ENCODE assay signal across 1 cellular context in genomic region chr6:34392497-34393190, GRCh38.
TF ChIP-seq lines count a peak whose summit lies in the region.

Gene NUDT3 (minus strand): TSS chr6:34392669. CDS start chr6:34392362, 307 bp downstream.

TF ChIP-seq in K562, 482 proteins besides CTCF, POLR2A, EP300 and RAD21 (continued from another document and continues in another):
- no peak for TF ChIP-seq CUX1 (CRISPR knock-in tag; IDR thresholded peaks at IDR 0.05)
- TF ChIP-seq POLR2B (IDR thresholded peaks at IDR 0.05; ENCODE audit: low read depth, partially characterized antibody) = peak; percentile 48
- TF ChIP-seq, protein P1, sequence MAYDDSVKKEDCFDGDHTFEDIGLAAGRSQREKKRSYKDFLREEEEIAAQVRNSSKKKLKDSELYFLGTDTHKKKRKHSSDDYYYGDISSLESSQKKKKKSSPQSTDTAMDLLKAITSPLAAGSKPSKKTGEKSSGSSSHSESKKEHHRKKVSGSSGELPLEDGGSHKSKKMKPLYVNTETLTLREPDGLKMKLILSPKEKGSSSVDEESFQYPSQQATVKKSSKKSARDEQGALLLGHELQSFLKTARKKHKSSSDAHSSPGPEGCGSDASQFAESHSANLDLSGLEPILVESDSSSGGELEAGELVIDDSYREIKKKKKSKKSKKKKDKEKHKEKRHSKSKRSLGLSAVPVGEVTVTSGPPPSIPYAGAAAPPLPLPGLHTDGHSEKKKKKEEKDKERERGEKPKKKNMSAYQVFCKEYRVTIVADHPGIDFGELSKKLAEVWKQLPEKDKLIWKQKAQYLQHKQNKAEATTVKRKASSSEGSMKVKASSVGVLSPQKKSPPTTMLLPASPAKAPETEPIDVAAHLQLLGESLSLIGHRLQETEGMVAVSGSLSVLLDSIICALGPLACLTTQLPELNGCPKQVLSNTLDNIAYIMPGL (CRISPR knock-in tag; IDR thresholded peaks at IDR 0.05) = peak; percentile 88; the same call in 1 of the 2 replicates
- peak; percentile 78 for TF ChIP-seq CCNT2 (IDR thresholded peaks at IDR 0.05; ENCODE audit: borderline replicate concordance, extremely low read depth, insufficient read length, low read depth, low read length)
- no peak for TF ChIP-seq TSC22D4 (tag; IDR thresholded peaks at IDR 0.05)
- TF ChIP-seq TCF7L2 (IDR thresholded peaks at IDR 0.05; ENCODE audit: low read depth, low read length) = no peak
- no peak for TF ChIP-seq SAFB2 (IDR thresholded peaks at IDR 0.05; ENCODE audit: borderline replicate concordance, low read depth, low read length, severe bottlenecking)
- no peak for TF ChIP-seq LEF1 (IDR thresholded peaks at IDR 0.05)
- no peak for TF ChIP-seq MYBL2 (IDR thresholded peaks at IDR 0.05; ENCODE audit: low read depth)
- TF ChIP-seq MYBL2 (CRISPR knock-in tag; IDR thresholded peaks at IDR 0.05; ENCODE audit: borderline replicate concordance) = no peak
- peak; percentile 81 to 94; a peak in 2 of 4 replicates for TF ChIP-seq UBTF (IDR thresholded peaks at IDR 0.05; ENCODE audit: borderline replicate concordance in 1 of 2, low read depth in 2 of 2, low read length in 2 of 2)
- no peak for TF ChIP-seq ZNF174 (CRISPR knock-in tag; IDR thresholded peaks at IDR 0.05)
- peak; percentile 65 for TF ChIP-seq LCOR (CRISPR knock-in tag; IDR thresholded peaks at IDR 0.05)
- peak; percentile 94 for TF ChIP-seq THAP12 (CRISPR knock-in tag; IDR thresholded peaks at IDR 0.05)
- TF ChIP-seq ZNF280A (IDR thresholded peaks at IDR 0.05; ENCODE audit: low read depth, partially characterized antibody) = no peak
- no peak for TF ChIP-seq ZNF830 (CRISPR knock-in tag; IDR thresholded peaks at IDR 0.05)
- TF ChIP-seq, protein P2, sequence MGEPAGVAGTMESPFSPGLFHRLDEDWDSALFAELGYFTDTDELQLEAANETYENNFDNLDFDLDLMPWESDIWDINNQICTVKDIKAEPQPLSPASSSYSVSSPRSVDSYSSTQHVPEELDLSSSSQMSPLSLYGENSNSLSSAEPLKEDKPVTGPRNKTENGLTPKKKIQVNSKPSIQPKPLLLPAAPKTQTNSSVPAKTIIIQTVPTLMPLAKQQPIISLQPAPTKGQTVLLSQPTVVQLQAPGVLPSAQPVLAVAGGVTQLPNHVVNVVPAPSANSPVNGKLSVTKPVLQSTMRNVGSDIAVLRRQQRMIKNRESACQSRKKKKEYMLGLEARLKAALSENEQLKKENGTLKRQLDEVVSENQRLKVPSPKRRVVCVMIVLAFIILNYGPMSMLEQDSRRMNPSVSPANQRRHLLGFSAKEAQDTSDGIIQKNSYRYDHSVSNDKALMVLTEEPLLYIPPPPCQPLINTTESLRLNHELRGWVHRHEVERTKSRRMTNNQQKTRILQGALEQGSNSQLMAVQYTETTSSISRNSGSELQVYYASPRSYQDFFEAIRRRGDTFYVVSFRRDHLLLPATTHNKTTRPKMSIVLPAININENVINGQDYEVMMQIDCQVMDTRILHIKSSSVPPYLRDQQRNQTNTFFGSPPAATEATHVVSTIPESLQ (CRISPR knock-in tag; IDR thresholded peaks at IDR 0.05) = no peak
- TF ChIP-seq MIER1 (IDR thresholded peaks at IDR 0.05; ENCODE audit: low read depth) = no peak
- TF ChIP-seq U2AF2 (optimal IDR thresholded peaks at IDR 0.05; ENCODE audit: low read depth, low read length) = no peak
- peak; percentile 93 for TF ChIP-seq FIP1L1 (IDR thresholded peaks at IDR 0.05; ENCODE audit: low read depth, low read length, poor library complexity, severe bottlenecking)
- TF ChIP-seq CTCFL (IDR thresholded peaks at IDR 0.05; ENCODE audit: borderline replicate concordance, insufficient read depth, low read depth, low read length, poor library complexity, severe bottlenecking) = peak; percentile 96
- no peak for TF ChIP-seq ZNF347 (CRISPR knock-in tag; IDR thresholded peaks at IDR 0.05; ENCODE audit: low read depth)
- TF ChIP-seq, protein P3, sequence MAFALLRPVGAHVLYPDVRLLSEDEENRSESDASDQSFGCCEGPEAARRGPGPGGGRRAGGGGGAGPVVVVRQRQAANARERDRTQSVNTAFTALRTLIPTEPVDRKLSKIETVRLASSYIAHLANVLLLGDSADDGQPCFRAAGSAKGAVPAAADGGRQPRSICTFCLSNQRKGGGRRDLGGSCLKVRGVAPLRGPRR (CRISPR knock-in tag; IDR thresholded peaks at IDR 0.05) = no peak
- peak; percentile 99 for TF ChIP-seq CXXC5 (CRISPR knock-in tag; IDR thresholded peaks at IDR 0.05)
- TF ChIP-seq, protein P4, sequence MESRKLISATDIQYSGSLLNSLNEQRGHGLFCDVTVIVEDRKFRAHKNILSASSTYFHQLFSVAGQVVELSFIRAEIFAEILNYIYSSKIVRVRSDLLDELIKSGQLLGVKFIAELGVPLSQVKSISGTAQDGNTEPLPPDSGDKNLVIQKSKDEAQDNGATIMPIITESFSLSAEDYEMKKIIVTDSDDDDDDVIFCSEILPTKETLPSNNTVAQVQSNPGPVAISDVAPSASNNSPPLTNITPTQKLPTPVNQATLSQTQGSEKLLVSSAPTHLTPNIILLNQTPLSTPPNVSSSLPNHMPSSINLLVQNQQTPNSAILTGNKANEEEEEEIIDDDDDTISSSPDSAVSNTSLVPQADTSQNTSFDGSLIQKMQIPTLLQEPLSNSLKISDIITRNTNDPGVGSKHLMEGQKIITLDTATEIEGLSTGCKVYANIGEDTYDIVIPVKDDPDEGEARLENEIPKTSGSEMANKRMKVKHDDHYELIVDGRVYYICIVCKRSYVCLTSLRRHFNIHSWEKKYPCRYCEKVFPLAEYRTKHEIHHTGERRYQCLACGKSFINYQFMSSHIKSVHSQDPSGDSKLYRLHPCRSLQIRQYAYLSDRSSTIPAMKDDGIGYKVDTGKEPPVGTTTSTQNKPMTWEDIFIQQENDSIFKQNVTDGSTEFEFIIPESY (CRISPR knock-in tag; IDR thresholded peaks at IDR 0.05) = peak; percentile 93
- no peak for TF ChIP-seq ZNF398 (CRISPR knock-in tag; IDR thresholded peaks at IDR 0.05)
- TF ChIP-seq SMC3 (conservative IDR thresholded peaks at IDR 0.05; ENCODE audit: insufficient read depth, low read depth, low read length) = peak; percentile 61; the same call in 1 of the 2 replicates
- no peak for TF ChIP-seq ZNF589 (CRISPR knock-in tag; IDR thresholded peaks at IDR 0.05; ENCODE audit: low read depth)
- TF ChIP-seq POLR2AphosphoS5 (IDR thresholded peaks at IDR 0.05; ENCODE audit: control insufficient read depth, insufficient read depth, low read depth, low read length) = peak; percentile 57
- TF ChIP-seq XRCC5 (IDR thresholded peaks at IDR 0.05; ENCODE audit: low read depth, low read length) = peak; percentile 95
- TF ChIP-seq, protein P5, sequence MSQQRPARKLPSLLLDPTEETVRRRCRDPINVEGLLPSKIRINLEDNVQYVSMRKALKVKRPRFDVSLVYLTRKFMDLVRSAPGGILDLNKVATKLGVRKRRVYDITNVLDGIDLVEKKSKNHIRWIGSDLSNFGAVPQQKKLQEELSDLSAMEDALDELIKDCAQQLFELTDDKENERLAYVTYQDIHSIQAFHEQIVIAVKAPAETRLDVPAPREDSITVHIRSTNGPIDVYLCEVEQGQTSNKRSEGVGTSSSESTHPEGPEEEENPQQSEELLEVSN (IDR thresholded peaks at IDR 0.05; ENCODE audit: borderline replicate concordance in 1 of 2, extremely low read depth in 1 of 2, insufficient read depth in 1 of 2, insufficient read length in 1 of 2, low read depth in 1 of 2, low read length in 1 of 2, poor library complexity in 1 of 2, severe bottlenecking in 1 of 2) = peak; percentile 47 to 56
